8 cellular contexts compared by ENCODE assay signal in genomic region chr12:57887631-57888406, GRCh38. TPM values are rescaled to one million over a fixed set of nuclear protein-coding genes. Genes with fewer than 3 reads are reported as not detected.
DNase-seq lines count a peak whose midpoint lies in the region; ATAC-seq and TF ChIP-seq lines count a peak whose summit lies in the region.

No MANE protein-coding gene starts in this region.

- H3K36me3 ChIP-seq in skeletal muscle tissue (ENCODE audit: control insufficient read depth in 3 of 3, insufficient read depth in 3 of 3, low read length in 3 of 3): no peaks in the 10 kb centered on the region

- H3K9me3 ChIP-seq in skeletal muscle tissue (ENCODE audit: control insufficient read depth in 3 of 3, low read length in 3 of 3): no peaks in the 10 kb centered on the region

- H3K27me3 Mint-ChIP-seq in effector memory CD8-positive, alpha-beta T cell: peaks cover 0 to 16% of the 10 kb centered on the region in 2 donors

- H3K36me3 Mint-ChIP-seq in effector memory CD8-positive, alpha-beta T cell (ENCODE audit: insufficient read depth): peaks cover 2% of the 10 kb centered on the region

- DNase-seq in GM03348 (ENCODE audit: low spot score) (peak; percentile 70), RPMI7951 (ENCODE audit: low read depth) (peak; percentile 91), fibroblast of the aortic adventitia (ENCODE audit: low read depth) (peak; percentile 89), KBM-7 (no peak), NOMO-1 treated with dmso at 0.1 percent for 144 hours (lab: John Stamatoyannopoulos, UW; ENCODE audit: unreplicated experiment) (no peak)
- DNase-seq in effector memory CD8-positive, alpha-beta T cell: no peak

- peaks cover 48 to 52% (median 50%) of the 10 kb centered on the region in 3 donors for H3K4me1 ChIP-seq in skeletal muscle tissue (ENCODE audit: control insufficient read depth in 3 of 3, insufficient read depth in 3 of 3, low read length in 3 of 3)

- H3K9me3 Mint-ChIP-seq in effector memory CD8-positive, alpha-beta T cell: peaks cover 0 to 2% of the 10 kb centered on the region in 2 donors

- ATAC-seq in GM19463 (IDR thresholded peaks at IDR 0.05; ENCODE audit: unreplicated experiment): no peak
- no peak for ATAC-seq in effector memory CD8-positive, alpha-beta T cell (replicated peaks)

- H3K27me3 ChIP-seq in skeletal muscle tissue (ENCODE audit: control insufficient read depth in 3 of 3, insufficient read depth in 3 of 3, low read length in 3 of 3): no peaks in the 10 kb centered on the region

- H3K4me3 ChIP-seq in fibroblast of the aortic adventitia (ENCODE audit: low read depth, low read length): peak overlapping the region; percentile 40
- H3K4me3 ChIP-seq in skeletal muscle tissue (ENCODE audit: low read length in 3 of 3): peak overlapping the region; percentile 14 to 50 (median 35)

- H3K4me3 Mint-ChIP-seq in effector memory CD8-positive, alpha-beta T cell: no peak overlapping the region

- peaks cover 6 to 11% of the 10 kb centered on the region in 2 donors for H3K4me1 Mint-ChIP-seq in effector memory CD8-positive, alpha-beta T cell (ENCODE audit: low read depth in 2 of 2)

- H3K27ac Mint-ChIP-seq in effector memory CD8-positive, alpha-beta T cell: no peak overlapping the region

- TF ChIP-seq CTCF in fibroblast of the aortic adventitia (IDR thresholded peaks at IDR 0.05; ENCODE audit: insufficient read depth, low read length): no peak

- in situ Hi-C loops in KBM-7 (cut with MboI; ENCODE audit: low pct_unique_long_range_greater_than_20kb, low sequenced_read_pairs): no loop called here

- H3K9ac ChIP-seq in skeletal muscle tissue (ENCODE audit: low read depth in 1 of 3, low read length in 3 of 3): peak overlapping the region in 2 of 3 donors; percentile 63 to 77

- H3K27ac ChIP-seq in skeletal muscle tissue (ENCODE audit: low read depth, low read length): peak overlapping the region; percentile 91

RNA-seq across cellular contexts. Expression of gene CTDSP2, which starts 41.3 kb away (rescaled TPM):
- total RNA-seq in RPMI7951 (2014; rRNA removed; shearing (Covaris generic)): 27.8 and 44.0 TPM in 2 replicates
- 90.7 and 128 TPM in 2 replicates for total RNA-seq in fibroblast of the aortic adventitia (ENCODE audit: low replicate concordance)
- total RNA-seq in skeletal muscle tissue: 51.1 TPM

RNA-seq across cellular contexts. Expression of gene ATP23, which starts 53.5 kb away (rescaled TPM):
- total RNA-seq in RPMI7951 (2014; rRNA removed; shearing (Covaris generic)): 24.0 and 33.1 TPM in 2 replicates
- total RNA-seq in fibroblast of the aortic adventitia (ENCODE audit: low replicate concordance) (5.6 and 10.1 TPM in 2 replicates), skeletal muscle tissue (8.9 TPM)

Comparison
In these comparisons a context has a peak if more than half of its experiments do, and no peak if none do; other contexts are left out.
1. DNase-seq: peak in GM03348 (single experiment), RPMI7951 (single experiment) and fibroblast of the aortic adventitia (single experiment); none in KBM-7 (single experiment), NOMO-1 treated with dmso at 0.1 percent for 144 hours (single experiment) and effector memory CD8-positive, alpha-beta T cell (0 of 3).